Comparison of ENCODE assay signal across 24 cellular contexts in the genomic region with DNA sequence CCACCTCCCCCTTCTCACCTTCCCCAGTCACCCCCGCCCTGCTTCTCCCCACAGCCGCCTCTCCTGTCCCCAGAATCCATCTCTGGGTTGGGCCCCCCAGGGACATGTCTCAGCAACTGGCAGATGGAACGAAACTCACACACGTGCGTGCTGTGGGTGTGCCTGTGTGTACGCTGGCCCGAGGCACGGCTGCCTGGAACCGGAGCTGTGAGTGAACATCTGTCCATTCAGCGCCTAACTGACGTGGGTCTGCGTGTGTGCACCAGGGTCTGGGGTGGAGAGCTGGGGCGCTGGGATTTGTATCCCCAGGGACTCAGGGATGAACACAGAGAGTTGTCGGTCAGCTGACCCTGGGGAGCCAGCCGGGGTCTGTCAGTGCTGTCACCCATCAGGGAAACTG. TPM values are rescaled to one million over a fixed set of nuclear protein-coding genes. Genes with fewer than 3 reads are reported as not detected.
DNase-seq lines count a peak whose midpoint lies in the region; ATAC-seq and TF ChIP-seq lines count a peak whose summit lies in the region.
"Had no signal": no experiment of that assay in that cellular context is flagged by ENCODE, and none has a peak within 500 bp of the region (broad histone marks: within the 10 kb centered on the region; RNA-seq: fewer than 3 reads in every experiment).

No MANE protein-coding gene starts in this region.

- H3K9ac ChIP-seq in skeletal muscle tissue (ENCODE audit: low read depth in 1 of 3, low read length in 3 of 3) = no peak overlapping the region

- peak; percentile 58 for DNase-seq in RPMI7951 (ENCODE audit: low read depth)
- DNase-seq in lower lobe of right lung = no peak
- no peak for DNase-seq in CD4-positive, alpha-beta T cell
- DNase-seq in DMS53 treated with DMSO at 0.1 percent for 48 hours (lab: John Stamatoyannopoulos, UW; ENCODE audit: unreplicated experiment) = no peak
- no peak for DNase-seq in UCSD-AML1 (lab: John Stamatoyannopoulos, UW; ENCODE audit: unreplicated experiment)
- no peak for DNase-seq in naive thymus-derived CD8-positive, alpha-beta T cell
- DNase-seq: AML-193; body of pancreas; immature natural killer cell; mesendoderm; NCI-H1048; NCI-H2029; OCI-M1; stimulated activated CD4-positive, alpha-beta T cell treated with anti-CD3 and anti-CD28 coated beads, Interleukin-2, amount 100 ng/mL, for 24 hours had no signal

- H3K4me1 ChIP-seq in lower lobe of right lung (peaks cover 3% of the 10 kb centered on the region), skeletal muscle tissue (ENCODE audit: control insufficient read depth in 3 of 3, insufficient read depth in 3 of 3, low read length in 3 of 3) (no peaks in the 10 kb centered on the region)
- H3K4me1 ChIP-seq: body of pancreas had no signal

- peak; percentile 46 for ATAC-seq in esophagus mucosa
- peak; percentile 13 to 20 for ATAC-seq in lower lobe of right lung
- ATAC-seq in CD4-positive, alpha-beta T cell (ENCODE audit: poor library complexity) = no peak
- ATAC-seq in naive thymus-derived CD8-positive, alpha-beta T cell = no peak
- ATAC-seq: activated CD4-positive, CD25-positive, alpha-beta regulatory T cell treated with anti-CD3 and anti-CD28 coated beads, Interleukin-2, amount 50 U/mL, for 24 hours; activated naive CD4-positive, alpha-beta T cell treated with anti-CD3 and anti-CD28 coated beads, Interleukin-2, amount 50 U/mL, for 72 hours; body of pancreas had no signal

- CTCF ChIA-PET in CD4-positive, alpha-beta T cell (lab: Charles Lee) = no interaction called here

- no peak overlapping the region for H3K4me3 Mint-ChIP-seq in CD4-positive, alpha-beta T cell
- no peak overlapping the region for H3K4me3 Mint-ChIP-seq in naive thymus-derived CD8-positive, alpha-beta T cell
- H3K4me3 Mint-ChIP-seq: dendritic cell treated with granulocyte-macrophage colony-stimulating factor and Interleukin-4, amounts not matched to agents 40 ng/mL and 50 ng/mL, for 4 days had no signal

- no peaks in the 10 kb centered on the region for H3K4me1 Mint-ChIP-seq in CD4-positive, alpha-beta T cell (ENCODE audit: low read depth)
- peaks cover 0 to 14% (median 4%) of the 10 kb centered on the region in 4 donors for H3K4me1 Mint-ChIP-seq in naive thymus-derived CD8-positive, alpha-beta T cell
- H3K4me1 Mint-ChIP-seq: immature natural killer cell had no signal

- no peaks in the 10 kb centered on the region for H3K36me3 Mint-ChIP-seq in CD4-positive, alpha-beta T cell (ENCODE audit: low read depth)
- H3K36me3 Mint-ChIP-seq in naive thymus-derived CD8-positive, alpha-beta T cell = peaks cover 4 to 5% (median 5%) of the 10 kb centered on the region in 3 donors
- H3K36me3 Mint-ChIP-seq: activated naive CD4-positive, alpha-beta T cell treated with anti-CD3 and anti-CD28 coated beads, Interleukin-2, amount 50 U/mL, for 72 hours had no signal

- H3K27me3 ChIP-seq in lower lobe of right lung (ENCODE audit: low read depth) (peaks cover 50% of the 10 kb centered on the region), skeletal muscle tissue (ENCODE audit: control insufficient read depth in 3 of 3, insufficient read depth in 3 of 3, low read length in 3 of 3) (peaks cover 30 to 55% (median 32%) of the 10 kb centered on the region in 3 donors)
- peaks cover 36% of the 10 kb centered on the region for H3K27me3 ChIP-seq in CD4-positive, alpha-beta T cell (ENCODE audit: control insufficient read depth, insufficient read depth, low read length)

- H3K27ac ChIP-seq in lower lobe of right lung (no peak overlapping the region), skeletal muscle tissue (ENCODE audit: low read depth, low read length) (peak overlapping the region; percentile 19)
- H3K27ac ChIP-seq in CD4-positive, alpha-beta T cell (ENCODE audit: low read depth, low read length) = no peak overlapping the region
- H3K27ac ChIP-seq: body of pancreas had no signal

- TF ChIP-seq CTCF in lower lobe of right lung (IDR thresholded peaks at IDR 0.05) = no peak
- TF ChIP-seq CTCF in CD4-positive, alpha-beta T cell (IDR thresholded peaks at IDR 0.05) = no peak

- H3K9me3 Mint-ChIP-seq in CD4-positive, alpha-beta T cell = no peaks in the 10 kb centered on the region
- H3K9me3 Mint-ChIP-seq in naive thymus-derived CD8-positive, alpha-beta T cell = peaks cover 0 to 12% (median 2%) of the 10 kb centered on the region in 9 donors
- H3K9me3 Mint-ChIP-seq: dendritic cell treated with granulocyte-macrophage colony-stimulating factor and Interleukin-4, amounts not matched to agents 40 ng/mL and 50 ng/mL, for 4 days had no signal

- H3K9me3 ChIP-seq in lower lobe of right lung (no peaks in the 10 kb centered on the region), skeletal muscle tissue (ENCODE audit: control insufficient read depth in 3 of 3, low read length in 3 of 3) (no peaks in the 10 kb centered on the region)
- H3K9me3 ChIP-seq in CD4-positive, alpha-beta T cell (ENCODE audit: control insufficient read depth, low read length) = no peaks in the 10 kb centered on the region
- H3K9me3 ChIP-seq: body of pancreas had no signal

- intact Hi-C loops in lower lobe of right lung (cut with DNase I) = no loop called here
- intact Hi-C loops in CD4-positive, alpha-beta T cell (cut with DNase I, micrococcal nuclease) = no loop called here

- H3K27me3 Mint-ChIP-seq in CD4-positive, alpha-beta T cell = peaks cover 73% of the 10 kb centered on the region
- peaks cover 31 to 86% (median 62%) of the 10 kb centered on the region in 5 donors for H3K27me3 Mint-ChIP-seq in naive thymus-derived CD8-positive, alpha-beta T cell

- H3K36me3 ChIP-seq in lower lobe of right lung = no peaks in the 10 kb centered on the region
- H3K36me3 ChIP-seq in skeletal muscle tissue (ENCODE audit: control insufficient read depth in 3 of 3, insufficient read depth in 3 of 3, low read length in 3 of 3) = no peaks in the 10 kb centered on the region

- POLR2A ChIA-PET in CD4-positive, alpha-beta T cell (lab: Charles Lee) = no interaction called here
- POLR2A ChIA-PET in naive thymus-derived CD8-positive, alpha-beta T cell (lab: Charles Lee) = no interaction called here

- H3K4me3 ChIP-seq in lower lobe of right lung (no peak overlapping the region), skeletal muscle tissue (ENCODE audit: low read length in 3 of 3) (no peak overlapping the region)
- H3K4me3 ChIP-seq: body of pancreas had no signal

- no peak overlapping the region for H3K27ac Mint-ChIP-seq in CD4-positive, alpha-beta T cell
- H3K27ac Mint-ChIP-seq in naive thymus-derived CD8-positive, alpha-beta T cell = no peak overlapping the region
- H3K27ac Mint-ChIP-seq: activated naive CD4-positive, alpha-beta T cell treated with anti-CD3 and anti-CD28 coated beads, Interleukin-2, amount 50 U/mL, for 72 hours; dendritic cell treated with granulocyte-macrophage colony-stimulating factor and Interleukin-4, amounts not matched to agents 40 ng/mL and 50 ng/mL, for 4 days; immature natural killer cell had no signal

RNA-seq across cellular contexts. Expression of a gene that starts 0.8 kb away (rescaled TPM):
- 0.12 and 1.4 TPM in 2 replicates for total RNA-seq in RPMI7951 (2014; rRNA removed; shearing (Covaris generic))
- total RNA-seq in esophagus mucosa (not detected), lower lobe of right lung (not detected), skeletal muscle tissue (under 0.01 TPM)
- total RNA-seq in CD4-positive, alpha-beta T cell = not detected
- not detected for total RNA-seq in naive thymus-derived CD8-positive, alpha-beta T cell
- under 1 TPM in 1 of 3 donors, not detected in 2; 0.09 TPM for polyA plus RNA-seq in naive thymus-derived CD8-positive, alpha-beta T cell
- total RNA-seq: activated CD8-positive, alpha-beta memory T cell treated with anti-CD3 and anti-CD28 coated beads for 36 hours; activated naive CD4-positive, alpha-beta T cell treated with anti-CD3 and anti-CD28 coated beads, Interleukin-2, amount 50 U/mL, for 72 hours; NCI-H460; SK-MEL-5 had no signal
- polyA plus RNA-seq: immature natural killer cell, neural cell had no signal

RNA-seq across cellular contexts. Expression of a gene that starts 27.1 kb away (rescaled TPM):
- total RNA-seq in RPMI7951 (2014; rRNA removed; shearing (Covaris generic)) = 9.4 and 13.2 TPM in 2 replicates
- 1.2 TPM for total RNA-seq in esophagus mucosa
- 105 TPM for total RNA-seq in lower lobe of right lung
- total RNA-seq in skeletal muscle tissue = 7.8 TPM
- total RNA-seq in CD4-positive, alpha-beta T cell = 1 to 10 TPM; 1.2 to 1.9 TPM
- not detected for total RNA-seq in naive thymus-derived CD8-positive, alpha-beta T cell
- under 1 TPM in 2 of 3 donors, not detected in 1; 0.11 to 0.49 TPM for polyA plus RNA-seq in naive thymus-derived CD8-positive, alpha-beta T cell
- total RNA-seq: activated CD8-positive, alpha-beta memory T cell treated with anti-CD3 and anti-CD28 coated beads for 36 hours; activated naive CD4-positive, alpha-beta T cell treated with anti-CD3 and anti-CD28 coated beads, Interleukin-2, amount 50 U/mL, for 72 hours; epithelial cell of proximal tubule; NCI-H460; SK-MEL-5 had no signal
- polyA plus RNA-seq: neural cell had no signal

RNA-seq across cellular contexts. Expression of a gene that starts 31.4 kb away (rescaled TPM):
- 13.6 and 15.4 TPM in 2 replicates for total RNA-seq in RPMI7951 (2014; rRNA removed; shearing (Covaris generic))
- total RNA-seq in esophagus mucosa = 3.0 TPM
- 19.8 TPM for total RNA-seq in lower lobe of right lung
- total RNA-seq in skeletal muscle tissue = 4.7 TPM
- 1 to 10 TPM; 2.8 to 3.6 TPM for total RNA-seq in CD4-positive, alpha-beta T cell
- total RNA-seq in naive thymus-derived CD8-positive, alpha-beta T cell = 10 to 100 TPM; 11.9 to 12.3 TPM
- polyA plus RNA-seq in naive thymus-derived CD8-positive, alpha-beta T cell = 1 to 10 TPM; 2.0 to 4.0 (median 3.5) TPM

RNA-seq across cellular contexts. Expression of a gene that starts 36.4 kb away (rescaled TPM):
- 8.1 and 8.4 TPM in 2 replicates for total RNA-seq in RPMI7951 (2014; rRNA removed; shearing (Covaris generic))
- total RNA-seq in esophagus mucosa (0.36 TPM), lower lobe of right lung (29.4 TPM), skeletal muscle tissue (4.2 TPM)
- total RNA-seq in CD4-positive, alpha-beta T cell = not detected
- total RNA-seq in naive thymus-derived CD8-positive, alpha-beta T cell = not detected
- polyA plus RNA-seq in naive thymus-derived CD8-positive, alpha-beta T cell = not detected
- total RNA-seq: activated CD8-positive, alpha-beta memory T cell treated with anti-CD3 and anti-CD28 coated beads for 36 hours; activated naive CD4-positive, alpha-beta T cell treated with anti-CD3 and anti-CD28 coated beads, Interleukin-2, amount 50 U/mL, for 72 hours; epithelial cell of proximal tubule; NCI-H460; SK-MEL-5 had no signal
- polyA plus RNA-seq: immature natural killer cell, neural cell had no signal

Comparison
In these comparisons a context has a peak if more than half of its experiments do, and no peak if none do; other contexts are left out.
1. ATAC-seq: peak in esophagus mucosa (single experiment) and lower lobe of right lung (2 of 2); none in CD4-positive, alpha-beta T cell (single experiment) and naive thymus-derived CD8-positive, alpha-beta T cell (0 of 2).